In genomic region chrX:44072631-44073030, GRCh38 we compare ENCODE assay signal across 2 cellular contexts.
TF ChIP-seq lines count a peak whose summit lies in the region.

No MANE protein-coding gene starts in this region.

TF ChIP-seq in IMR-90, 13 proteins besides CTCF, POLR2A, EP300 and RAD21:
- TF ChIP-seq RCOR1 (IDR thresholded peaks at IDR 0.05; ENCODE audit: insufficient replicate concordance, low read length) (no peak), BHLHE40 (IDR thresholded peaks at IDR 0.05; ENCODE audit: low read depth, low read length) (no peak), FOS (IDR thresholded peaks at IDR 0.05; ENCODE audit: low read depth, low read length) (no peak), NFE2L2 (IDR thresholded peaks at IDR 0.05; ENCODE audit: low read depth, low read length) (no peak), ELK1 (IDR thresholded peaks at IDR 0.05; ENCODE audit: borderline replicate concordance, low read depth, low read length) (no peak), SMC3 (IDR thresholded peaks at IDR 0.05; ENCODE audit: low read depth, low read length) (no peak), RFX5 (IDR thresholded peaks at IDR 0.05; ENCODE audit: low read depth, low read length) (no peak), MAFK (IDR thresholded peaks at IDR 0.05; ENCODE audit: low read depth, low read length) (no peak), MAZ (IDR thresholded peaks at IDR 0.05; ENCODE audit: borderline replicate concordance, low read depth, low read length) (no peak), CHD1 (IDR thresholded peaks at IDR 0.05; ENCODE audit: low read depth, low read length) (no peak), USF2 (IDR thresholded peaks at IDR 0.05; ENCODE audit: low read depth, low read length) (no peak), MXI1 (IDR thresholded peaks at IDR 0.05; ENCODE audit: borderline replicate concordance, low read depth, low read length) (no peak), CEBPB (IDR thresholded peaks at IDR 0.05; ENCODE audit: low read depth, low read length) (no peak)
TF ChIP-seq in IMR-90: peak in this region for 0.

TF ChIP-seq in HepG2, 621 proteins besides CTCF, POLR2A, EP300 and RAD21:
- TF ChIP-seq ESRRA (CRISPR knock-in tag; IDR thresholded peaks at IDR 0.05; ENCODE audit: low read depth) (no peak), ATF1 (CRISPR knock-in tag; IDR thresholded peaks at IDR 0.05) (no peak), ZBTB37 (CRISPR knock-in tag; IDR thresholded peaks at IDR 0.05) (no peak), DBP (CRISPR knock-in tag; IDR thresholded peaks at IDR 0.05; ENCODE audit: not compliant biosample characterization) (no peak), CREM (IDR thresholded peaks at IDR 0.05) (no peak), CREM (CRISPR knock-in tag; IDR thresholded peaks at IDR 0.05) (no peak), HOXD1 (CRISPR knock-in tag; IDR thresholded peaks at IDR 0.05) (no peak), ZIK1 (CRISPR knock-in tag; IDR thresholded peaks at IDR 0.05; ENCODE audit: borderline replicate concordance, low read depth) (no peak), ARID2 (CRISPR knock-in tag; IDR thresholded peaks at IDR 0.05; ENCODE audit: borderline replicate concordance) (no peak), ZNF180 (CRISPR knock-in tag; IDR thresholded peaks at IDR 0.05; ENCODE audit: borderline replicate concordance, low read depth) (no peak)
